10 cellular contexts compared by ENCODE assay signal in the genomic region with DNA sequence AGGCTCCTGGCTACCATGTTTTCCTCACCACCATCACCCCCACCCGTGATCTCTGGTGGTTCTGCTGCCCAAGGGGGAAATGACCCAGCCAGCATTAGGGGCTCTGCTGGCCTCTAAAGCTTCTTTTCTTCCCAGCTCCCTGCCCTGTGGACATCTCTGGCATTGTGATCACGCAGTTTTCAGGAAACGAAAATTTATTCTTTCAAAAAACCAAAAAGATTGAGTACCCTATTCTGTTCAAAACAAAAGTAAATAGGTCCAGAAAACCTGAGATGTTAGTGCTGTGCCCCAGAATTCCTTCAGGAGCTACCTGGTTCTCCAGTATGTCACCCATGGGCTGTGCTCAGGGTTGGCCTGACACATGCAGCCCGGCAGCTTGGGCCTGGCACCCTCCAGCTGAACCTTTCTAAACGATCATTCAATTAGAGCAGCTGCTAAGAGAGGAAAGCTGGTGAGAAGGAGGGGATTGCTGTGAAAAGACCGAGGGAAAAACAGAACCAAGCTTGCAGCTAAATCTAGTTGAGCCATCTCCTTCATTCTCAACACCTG.
DNase-seq lines count a peak whose midpoint lies in the region; ATAC-seq, FAIRE-seq and TF ChIP-seq lines count a peak whose summit lies in the region.
"Had no signal": no experiment of that assay in that cellular context is flagged by ENCODE, and none has a peak within 500 bp of the region (broad histone marks: within the 10 kb centered on the region; RNA-seq: fewer than 3 reads in every experiment).

No MANE protein-coding gene starts in this region.

- no TSS peak for BruUV-seq in GM12878 (replicated peaks; lab: Mats Ljungman, UMichigan)

- H3K4me3 ChIP-seq in GM12878, result peak overlapping the region; percentile 8; the same call in 1 of the 2 replicates
- H3K4me3 ChIP-seq: esophagus squamous epithelium had no signal

- no peaks in the 10 kb centered on the region for H4K20me1 ChIP-seq in GM12878 (ENCODE audit: control insufficient read depth, insufficient read depth)

- no peaks in the 10 kb centered on the region for H3K36me3 Mint-ChIP-seq in natural killer cell treated with Interleukin-12 subunit alpha and Interleukin-12 subunit beta and Interleukin-15 and Interleukin-18, amount 100 ng/mL, for 72 hours

- in situ Hi-C loops in GM12878 (cut with MboI), result loop anchor here (5.0 kb wide), 2 partner anchors 294 to 519 kb away; no protein-coding TSS in a partner anchor

- no peak for TF ChIP-seq CTCF in GM12878 (IDR thresholded peaks at IDR 0.05 in 2 of 3, conservative IDR thresholded peaks at IDR 0.05 in 1 of 3; ENCODE audit: control insufficient read depth in 2 of 3, extremely low read depth in 1 of 3, insufficient read depth in 1 of 3, low read depth in 3 of 3, low read length in 3 of 3)

- no peaks in the 10 kb centered on the region for H3K27me3 Mint-ChIP-seq in natural killer cell treated with Interleukin-12 subunit alpha and Interleukin-12 subunit beta and Interleukin-15 and Interleukin-18, amount 100 ng/mL, for 72 hours
- H3K27me3 Mint-ChIP-seq: activated naive CD4-positive, alpha-beta T cell treated with anti-CD3 and anti-CD28 coated beads, Interleukin-2, amount 10 ng/mL, durations not matched to agents 7 days and 5 days had no signal

- peaks cover 52 to 59% of the 10 kb centered on the region in 2 donors for H3K4me1 Mint-ChIP-seq in natural killer cell treated with Interleukin-12 subunit alpha and Interleukin-12 subunit beta and Interleukin-15 and Interleukin-18, amount 100 ng/mL, for 72 hours (ENCODE audit: low read depth in 2 of 2)

- H3K27me3 ChIP-seq in GM12878 (replicated peaks in 1 of 2; ENCODE audit: control insufficient read depth in 2 of 2, insufficient read depth in 2 of 2, low read length in 1 of 2), result no peaks in the 10 kb centered on the region
- H3K27me3 ChIP-seq: esophagus squamous epithelium had no signal

- no peaks in the 10 kb centered on the region for H3K9me3 Mint-ChIP-seq in natural killer cell treated with Interleukin-12 subunit alpha and Interleukin-12 subunit beta and Interleukin-15 and Interleukin-18, amount 100 ng/mL, for 72 hours
- H3K9me3 Mint-ChIP-seq: activated naive CD4-positive, alpha-beta T cell treated with anti-CD3 and anti-CD28 coated beads, Interleukin-2, amount 10 ng/mL, durations not matched to agents 7 days and 5 days had no signal

- H3K9ac ChIP-seq in GM12878 (ENCODE audit: control insufficient read depth, insufficient read depth, low read length), result peak overlapping the region; percentile 24

- POLR2A ChIA-PET in GM12878 (lab: Charles Lee), result interaction anchor here (0.5 to 3.2 kb wide), 10 partner anchors 18 to 523 kb away, joined by 3 to 24 read pairs (median 3); no protein-coding TSS in a partner anchor

- ATAC-seq in GM12878 (no peak; the same call in 2 of the 3 replicates), GM19397 (IDR thresholded peaks at IDR 0.05; ENCODE audit: unreplicated experiment) (no peak), HG02763 (IDR thresholded peaks at IDR 0.05; ENCODE audit: unreplicated experiment) (no peak), HG02678 (IDR thresholded peaks at IDR 0.05; ENCODE audit: unreplicated experiment) (no peak)
- ATAC-seq in natural killer cell treated with Interleukin-12 subunit alpha and Interleukin-12 subunit beta and Interleukin-15 and Interleukin-18, amount 100 ng/mL, for 72 hours, result no peak

- H3K4me3 Mint-ChIP-seq in natural killer cell treated with Interleukin-12 subunit alpha and Interleukin-12 subunit beta and Interleukin-15 and Interleukin-18, amount 100 ng/mL, for 72 hours, result peak overlapping the region; percentile 32
- H3K4me3 Mint-ChIP-seq: activated naive CD4-positive, alpha-beta T cell treated with anti-CD3 and anti-CD28 coated beads, Interleukin-2, amount 10 ng/mL, durations not matched to agents 7 days and 5 days had no signal

- SMC1A ChIA-PET in GM12878 (lab: Charles Lee; ENCODE audit: uncharacterized antibody, unreplicated experiment), result interaction anchor here (0.6 to 4.0 kb wide), 51 partner anchors 14 to 531 kb away, joined by 3 to 163 read pairs (median 6); partner anchors contain the start of gene MGAT5

- H3K4me2 ChIP-seq in GM12878 (ENCODE audit: control insufficient read depth, insufficient read depth), result peak overlapping the region; percentile 75

- peak overlapping the region; percentile 65; the same call in 1 of the 2 replicates for H2AFZ ChIP-seq in GM12878 (ENCODE audit: control insufficient read depth, low read depth, low read length)

- TF ChIP-seq RAD21 in GM12878 (IDR thresholded peaks at IDR 0.05; ENCODE audit: insufficient read depth, low read depth, low read length), result no peak

- H3K27ac Mint-ChIP-seq in natural killer cell treated with Interleukin-12 subunit alpha and Interleukin-12 subunit beta and Interleukin-15 and Interleukin-18, amount 100 ng/mL, for 72 hours, result peak overlapping the region in 1 of 2 donors; percentile 90
- H3K27ac Mint-ChIP-seq: activated naive CD4-positive, alpha-beta T cell treated with anti-CD3 and anti-CD28 coated beads, Interleukin-2, amount 10 ng/mL, durations not matched to agents 7 days and 5 days had no signal

- RAD21 ChIA-PET in GM12878 (lab: Charles Lee; ENCODE audit: unreplicated experiment), result interaction anchor here (0.7 to 4.1 kb wide), 50 partner anchors 9 to 567 kb away, joined by 3 to 201 read pairs (median 5); partner anchors contain the start of gene MGAT5

- CTCF ChIA-PET in GM12878 (lab: Yijun Ruan, JAX), result interaction anchor here (0.6 to 6.3 kb wide), 59 partner anchors 9 to 532 kb away, joined by 3 to 320 read pairs (median 5); partner anchors contain the start of gene MGAT5

- no peak for TF ChIP-seq EP300 in GM12878 (IDR thresholded peaks at IDR 0.05; ENCODE audit: borderline replicate concordance in 1 of 2, control insufficient read depth in 1 of 2, low read depth in 2 of 2, low read length in 2 of 2)

- intact Hi-C loops in GM12878 (cut with micrococcal nuclease; ENCODE audit: unreplicated experiment), result loop anchor here (5.0 kb wide), 1 partner anchor 179 kb away; no protein-coding TSS in a partner anchor

- H3K4me1 ChIP-seq in GM12878 (ENCODE audit: control insufficient read depth, insufficient read depth, low read length), result peaks cover 32% of the 10 kb centered on the region

- 30% methylated on average over 6 of the region's 6 CpGs for WGBS in GM12878 (ENCODE audit: insufficient coverage, insufficient replicate concordance, low lambda C conversion rate, missing lambda C conversion rate)

- TF ChIP-seq POLR2A in GM12878 (IDR thresholded peaks at IDR 0.05; ENCODE audit: low read depth, low read length), result no peak

- H3K36me3 ChIP-seq in GM12878 (ENCODE audit: control insufficient read depth in 2 of 2, insufficient read depth in 2 of 2, low read length in 1 of 2), result peaks cover 8 to 9% of the 10 kb centered on the region in 2 experiments

- FAIRE-seq in GM12878 (lab: Jason Lieb, UNC), result no peak

- no peaks in the 10 kb centered on the region; the same call in 1 of the 2 replicates for H3K79me2 ChIP-seq in GM12878 (ENCODE audit: control insufficient read depth, insufficient read depth, low read length)

- peak overlapping the region; percentile 81 for H3K27ac ChIP-seq in GM12878 (ENCODE audit: control insufficient read depth, insufficient read depth)
- H3K27ac ChIP-seq: esophagus squamous epithelium had no signal

- H3K9me3 ChIP-seq in GM12878 (replicated peaks; ENCODE audit: control insufficient read depth, insufficient read depth, low read length), result no peaks in the 10 kb centered on the region
- H3K9me3 ChIP-seq: esophagus squamous epithelium had no signal

- DNase-seq in DMS 273 treated with DMSO at 0.1 percent for 48 hours (lab: John Stamatoyannopoulos, UW), result peak; percentile 15
- peak; percentile 75 for DNase-seq in NCI-H1092 treated with DMSO at 0.1 percent for 48 hours (lab: John Stamatoyannopoulos, UW)
- no peak for DNase-seq in GM12878 (ENCODE audit: low read depth, low spot score)
- DNase-seq in natural killer cell treated with Interleukin-12 subunit alpha and Interleukin-12 subunit beta and Interleukin-15 and Interleukin-18, amount 100 ng/mL, for 72 hours (ENCODE audit: low spot score), result no peak
- DNase-seq in activated CD4-positive, alpha-beta T cell treated with anti-CD3 and anti-CD28 coated beads for 1 hour, result no peak

TF ChIP-seq in GM12878, 131 proteins besides CTCF, POLR2A, EP300 and RAD21:
- TF ChIP-seq TCF12 (IDR thresholded peaks at IDR 0.05; ENCODE audit: low read depth, low read length) (peak; percentile 65), POU2F2 (IDR thresholded peaks at IDR 0.05; ENCODE audit: borderline replicate concordance, low read depth, low read length) (no peak), SPI1 (IDR thresholded peaks at IDR 0.05; ENCODE audit: borderline replicate concordance, insufficient read depth, low read depth, low read length) (no peak), CREB1 (IDR thresholded peaks at IDR 0.05; ENCODE audit: low read depth) (no peak)

Comparison
In these comparisons a context has a peak if more than half of its experiments do, and no peak if none do; other contexts are left out.
1. DNase-seq: peak in DMS 273 treated with DMSO at 0.1 percent for 48 hours (single experiment) and NCI-H1092 treated with DMSO at 0.1 percent for 48 hours (single experiment); none in GM12878 (single experiment), natural killer cell treated with Interleukin-12 subunit alpha and Interleukin-12 subunit beta and Interleukin-15 and Interleukin-18, amount 100 ng/mL, for 72 hours (single experiment) and activated CD4-positive, alpha-beta T cell treated with anti-CD3 and anti-CD28 coated beads for 1 hour (single experiment).